Comparison of ENCODE assay signal across 9 cellular contexts in the genomic region with DNA sequence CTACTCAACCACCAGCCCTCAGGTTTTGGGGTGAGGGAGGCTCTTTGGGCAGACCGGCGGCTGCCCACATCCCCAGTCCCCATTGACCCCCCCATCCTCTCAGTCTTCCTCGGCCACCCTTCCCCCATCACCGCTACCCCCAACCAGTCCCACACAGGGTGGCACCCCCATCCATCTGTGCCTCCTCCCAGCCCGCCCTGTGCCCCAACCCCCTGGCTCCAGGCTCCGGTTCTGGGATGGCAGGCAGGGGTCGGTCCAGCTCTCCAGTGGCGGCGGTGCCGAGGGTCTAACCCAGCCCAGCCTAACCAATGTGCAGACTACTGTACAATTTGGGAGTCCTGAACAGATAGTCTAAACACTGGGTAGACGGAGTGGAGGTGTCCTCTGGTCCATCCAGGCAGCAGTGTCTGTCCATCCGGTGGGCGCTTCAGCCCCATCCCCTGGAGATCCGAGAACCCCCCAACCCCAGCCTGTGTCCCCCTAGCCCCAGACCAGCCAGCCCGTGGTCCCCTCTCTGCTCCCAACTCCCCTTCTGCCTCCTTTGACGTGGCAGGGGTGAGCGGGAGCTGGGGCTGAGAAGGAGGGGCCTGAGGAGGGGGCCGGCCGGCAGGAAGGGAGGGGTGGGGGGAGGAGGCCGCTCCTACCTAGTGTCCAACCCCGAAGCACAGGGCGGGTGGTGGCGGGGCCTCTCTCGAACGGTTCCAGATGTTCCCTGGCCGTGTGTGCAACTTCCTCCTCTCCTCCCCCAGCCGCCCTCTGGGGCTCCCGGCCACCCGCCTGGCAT. TPM values are rescaled to one million over a fixed set of nuclear protein-coding genes. Genes with fewer than 3 reads are reported as not detected.
DNase-seq lines count a peak whose midpoint lies in the region; ATAC-seq and TF ChIP-seq lines count a peak whose summit lies in the region.
"Had no signal": no experiment of that assay in that cellular context is flagged by ENCODE, and none has a peak within 500 bp of the region (broad histone marks: within the 10 kb centered on the region; RNA-seq: fewer than 3 reads in every experiment).

No MANE protein-coding gene starts in this region.

- H3K9me3 ChIP-seq in colonic mucosa (no peaks in the 10 kb centered on the region), mesenchymal stem cell (ENCODE audit: control insufficient read depth, low read length) (no peaks in the 10 kb centered on the region)
- no peaks in the 10 kb centered on the region for H3K9me3 ChIP-seq in CD4-positive, alpha-beta memory T cell (ENCODE audit: control insufficient read depth in 1 of 2, low read length in 2 of 2)

- H3K27ac ChIP-seq in colonic mucosa (peak overlapping the region; percentile 47), mesenchymal stem cell (ENCODE audit: low read length, poor library complexity, severe bottlenecking) (no peak overlapping the region)
- no peak overlapping the region for H3K27ac ChIP-seq in CD4-positive, alpha-beta memory T cell (ENCODE audit: low read depth, low read length)
- H3K27ac ChIP-seq: C4-2B had no signal

- H3K4ac ChIP-seq in mesenchymal stem cell (ENCODE audit: low read depth in 1 of 2, low read length in 2 of 2), result peak overlapping the region; percentile 75 to 94

- H3K36me3 Mint-ChIP-seq in CD4-positive, alpha-beta memory T cell, result no peaks in the 10 kb centered on the region
- no peaks in the 10 kb centered on the region for H3K36me3 Mint-ChIP-seq in activated T-cell treated with anti-CD3 and anti-CD28 coated beads, Interleukin-2, amount 50 U/mL, for 72 hours (ENCODE audit: insufficient read depth in 2 of 2)

- H2AK5ac ChIP-seq in mesenchymal stem cell (ENCODE audit: low read length, severe bottlenecking), result peak overlapping the region; percentile 63

- H3K23ac ChIP-seq in mesenchymal stem cell (ENCODE audit: low read length in 2 of 2), result peak overlapping the region in 1 of 2 experiments; percentile 81

- 55% methylated on average over 13 of the region's 29 CpGs for WGBS in mesenchymal stem cell

- no peak overlapping the region for H3K4me3 Mint-ChIP-seq in CD4-positive, alpha-beta memory T cell
- no peak overlapping the region for H3K4me3 Mint-ChIP-seq in activated T-cell treated with anti-CD3 and anti-CD28 coated beads, Interleukin-2, amount 50 U/mL, for 72 hours

- H3K4me3 ChIP-seq in colonic mucosa (no peak overlapping the region), mesenchymal stem cell (ENCODE audit: insufficient read depth in 1 of 2, low read depth in 1 of 2, low read length in 2 of 2) (peak overlapping the region in 1 of 2 experiments; percentile 87)
- no peak overlapping the region for H3K4me3 ChIP-seq in CD4-positive, alpha-beta memory T cell (ENCODE audit: low read length in 2 of 2)

- H3K4me2 ChIP-seq in mesenchymal stem cell (ENCODE audit: low read length, poor library complexity, severe bottlenecking), result peak overlapping the region; percentile 8

- H3K9ac ChIP-seq in colonic mucosa (ENCODE audit: low read depth in 2 of 2, low read length in 2 of 2), result no peak overlapping the region
- peak overlapping the region; percentile 94 for H3K9ac ChIP-seq in mesenchymal stem cell (ENCODE audit: low read length)

- no peaks in the 10 kb centered on the region for H3K27me3 ChIP-seq in colonic mucosa
- no peaks in the 10 kb centered on the region for H3K27me3 ChIP-seq in mesenchymal stem cell (ENCODE audit: control insufficient read depth in 1 of 2, insufficient read depth in 1 of 2, low read length in 2 of 2)
- peaks cover 10% of the 10 kb centered on the region for H3K27me3 ChIP-seq in CD4-positive, alpha-beta memory T cell (ENCODE audit: insufficient read depth, low read length)

- H3K79me1 ChIP-seq in mesenchymal stem cell (replicated peaks; ENCODE audit: low read length, poor library complexity, severe bottlenecking), result peaks cover 1% of the 10 kb centered on the region

- H2BK12ac ChIP-seq in mesenchymal stem cell (ENCODE audit: low read length in 2 of 2), result peak overlapping the region; percentile 44 to 90

- H3K27ac Mint-ChIP-seq in CD4-positive, alpha-beta memory T cell, result no peak overlapping the region
- no peak overlapping the region for H3K27ac Mint-ChIP-seq in activated T-cell treated with anti-CD3 and anti-CD28 coated beads, Interleukin-2, amount 50 U/mL, for 72 hours

- POLR2A ChIA-PET in CD4-positive, alpha-beta memory T cell (lab: Charles Lee; ENCODE audit: partially characterized antibody), result no interaction called here

- peaks cover 5 to 9% (median 5%) of the 10 kb centered on the region in 4 donors for H3K4me1 Mint-ChIP-seq in CD4-positive, alpha-beta memory T cell
- peaks cover 4% of the 10 kb centered on the region for H3K4me1 Mint-ChIP-seq in activated T-cell treated with anti-CD3 and anti-CD28 coated beads, Interleukin-2, amount 50 U/mL, for 72 hours (ENCODE audit: low read depth)

- H2AFZ ChIP-seq in mesenchymal stem cell (ENCODE audit: low read depth, low read length), result no peak overlapping the region

- peak; percentile 77 for DNase-seq in SIG-M5 treated with dmso at 0.1 percent for 504 hours (lab: John Stamatoyannopoulos, UW; ENCODE audit: unreplicated experiment)
- DNase-seq in SIG-M5 (lab: John Stamatoyannopoulos, UW), result no peak
- peak; percentile 65 for DNase-seq in colonic mucosa
- peak; percentile 82 for DNase-seq in mesenchymal stem cell
- no peak for DNase-seq in CD4-positive, alpha-beta memory T cell
- no peak for DNase-seq in activated T-cell treated with anti-CD3 and anti-CD28 coated beads, Interleukin-2, amount 50 U/mL, for 72 hours

- peaks cover 0 to 2% (median 0%) of the 10 kb centered on the region in 8 donors for H3K9me3 Mint-ChIP-seq in CD4-positive, alpha-beta memory T cell
- no peaks in the 10 kb centered on the region for H3K9me3 Mint-ChIP-seq in activated T-cell treated with anti-CD3 and anti-CD28 coated beads, Interleukin-2, amount 50 U/mL, for 72 hours

- H2BK15ac ChIP-seq in mesenchymal stem cell (ENCODE audit: low read depth, poor library complexity, severe bottlenecking), result peak overlapping the region; percentile 91

- ATAC-seq in GM21529 (IDR thresholded peaks at IDR 0.05; ENCODE audit: unreplicated experiment) (no peak), GM18520 (IDR thresholded peaks at IDR 0.05; ENCODE audit: unreplicated experiment) (no peak)
- no peak for ATAC-seq in activated T-cell treated with anti-CD3 and anti-CD28 coated beads, Interleukin-2, amount 50 U/mL, for 72 hours (replicated peaks in 1 of 2)

- CTCF ChIA-PET in CD4-positive, alpha-beta memory T cell (lab: Charles Lee; ENCODE audit: partially characterized antibody), result no interaction called here

- H3K14ac ChIP-seq in mesenchymal stem cell (ENCODE audit: low read length in 2 of 2), result peak overlapping the region in 1 of 2 experiments; percentile 71

- H3K27me3 Mint-ChIP-seq in CD4-positive, alpha-beta memory T cell, result peaks cover 13 to 17% of the 10 kb centered on the region in 2 donors
- H3K27me3 Mint-ChIP-seq in activated T-cell treated with anti-CD3 and anti-CD28 coated beads, Interleukin-2, amount 50 U/mL, for 72 hours (ENCODE audit: low read depth), result peaks cover 18% of the 10 kb centered on the region

- H2BK120ac ChIP-seq in mesenchymal stem cell (ENCODE audit: low read depth, low read length), result peak overlapping the region; percentile 90

- TF ChIP-seq CTCF in colonic mucosa (IDR thresholded peaks at IDR 0.05), result no peak

- H2BK5ac ChIP-seq in mesenchymal stem cell (ENCODE audit: low read depth, low read length, poor library complexity, severe bottlenecking), result no peak overlapping the region

- H4K8ac ChIP-seq in mesenchymal stem cell (ENCODE audit: low read length), result peak overlapping the region; percentile 96

- no peaks in the 10 kb centered on the region for H3K36me3 ChIP-seq in colonic mucosa
- H3K36me3 ChIP-seq in mesenchymal stem cell (ENCODE audit: control insufficient read depth in 1 of 2, insufficient read depth in 2 of 2, low read depth in 1 of 2, low read length in 2 of 2), result peaks cover 31 to 55% of the 10 kb centered on the region in 2 experiments
- H3K36me3 ChIP-seq in CD4-positive, alpha-beta memory T cell (ENCODE audit: insufficient read depth, low read length), result no peaks in the 10 kb centered on the region

- H4K91ac ChIP-seq in mesenchymal stem cell (ENCODE audit: low read length), result peak overlapping the region; percentile 81

- H3K4me1 ChIP-seq in colonic mucosa (no peaks in the 10 kb centered on the region), mesenchymal stem cell (ENCODE audit: control insufficient read depth, insufficient read depth, low read depth, low read length) (peaks cover 37% of the 10 kb centered on the region)
- H3K4me1 ChIP-seq in CD4-positive, alpha-beta memory T cell (ENCODE audit: insufficient read depth, low read length), result peaks cover 1% of the 10 kb centered on the region

- intact Hi-C loops in colonic mucosa (cut with DNase I), result no loop called here
- intact Hi-C loops in CD4-positive, alpha-beta memory T cell (cut with micrococcal nuclease), result no loop called here

- peak overlapping the region; percentile 81 to 92 for H3K18ac ChIP-seq in mesenchymal stem cell (ENCODE audit: low read depth in 1 of 2, low read length in 2 of 2)

RNA-seq across cellular contexts. Expression of gene GOLGA2, which starts 31.2 kb away (rescaled TPM):
- total RNA-seq in colonic mucosa, result 10 to 100 TPM; 88.6 to 92.2 TPM
- polyA plus RNA-seq in mesenchymal stem cell (2013, experiment 1 of 2), result 109 TPM
- 102 TPM for polyA plus RNA-seq in mesenchymal stem cell (2013, experiment 2 of 2)
- total RNA-seq in CD4-positive, alpha-beta memory T cell, result 10 to 100 TPM; 76.4 to 82.4 TPM
- 10 to 100 TPM in 1 of 2 donors, 1 to 10 TPM in 1; 1.4 to 10.5 TPM for polyA plus RNA-seq in CD4-positive, alpha-beta memory T cell
- 10 to 100 TPM; 44.9 to 54.4 TPM for total RNA-seq in activated T-cell treated with anti-CD3 and anti-CD28 coated beads, Interleukin-2, amount 50 U/mL, for 72 hours

RNA-seq across cellular contexts. Expression of gene SWI5, which starts 31.4 kb away (rescaled TPM):
- 10 to 100 TPM; 14.4 to 24.2 TPM for total RNA-seq in colonic mucosa
- 35.0 TPM for polyA plus RNA-seq in mesenchymal stem cell (2013, experiment 1 of 2)
- 33.3 TPM for polyA plus RNA-seq in mesenchymal stem cell (2013, experiment 2 of 2)
- 10 to 100 TPM; 11.5 to 14.9 TPM for total RNA-seq in CD4-positive, alpha-beta memory T cell
- 10 to 100 TPM; 25.5 to 30.7 TPM for polyA plus RNA-seq in CD4-positive, alpha-beta memory T cell
- total RNA-seq in activated T-cell treated with anti-CD3 and anti-CD28 coated beads, Interleukin-2, amount 50 U/mL, for 72 hours, result 10 to 100 TPM; 20.1 to 25.4 TPM

RNA-seq across cellular contexts. Expression of gene DNM1, which starts 41.5 kb away (rescaled TPM):
- 1 to 10 TPM; 2.5 to 6.8 TPM for total RNA-seq in colonic mucosa
- 5.9 TPM for polyA plus RNA-seq in mesenchymal stem cell (2013, experiment 1 of 2)
- polyA plus RNA-seq in mesenchymal stem cell (2013, experiment 2 of 2), result 5.2 TPM
- total RNA-seq in CD4-positive, alpha-beta memory T cell, result 1 to 10 TPM; 1.4 to 2.2 TPM
- not detected for polyA plus RNA-seq in CD4-positive, alpha-beta memory T cell
- 1 to 10 TPM in 1 of 2 donors, under 1 TPM in 1; 0.86 to 2.4 TPM for total RNA-seq in activated T-cell treated with anti-CD3 and anti-CD28 coated beads, Interleukin-2, amount 50 U/mL, for 72 hours

RNA-seq across cellular contexts. Expression of gene CIZ1, which starts 53.3 kb away (rescaled TPM):
- total RNA-seq in colonic mucosa, result 10 to 100 TPM; 97.5 to 97.7 TPM
- 148 TPM for polyA plus RNA-seq in mesenchymal stem cell (2013, experiment 1 of 2)
- 145 TPM for polyA plus RNA-seq in mesenchymal stem cell (2013, experiment 2 of 2)
- 100 to 1,000 TPM; 156 to 165 TPM for total RNA-seq in CD4-positive, alpha-beta memory T cell
- polyA plus RNA-seq in CD4-positive, alpha-beta memory T cell, result 10 to 100 TPM in 1 of 2 donors, 1 to 10 TPM in 1; 3.1 to 38.9 TPM
- total RNA-seq in activated T-cell treated with anti-CD3 and anti-CD28 coated beads, Interleukin-2, amount 50 U/mL, for 72 hours, result 100 to 1,000 TPM; 161 to 203 TPM

Comparison
In these comparisons a context has a peak if more than half of its experiments do, and no peak if none do; other contexts are left out.
1. DNase-seq: peak in SIG-M5 treated with dmso at 0.1 percent for 504 hours (single experiment), colonic mucosa (single experiment) and mesenchymal stem cell (single experiment); none in SIG-M5 (single experiment), CD4-positive, alpha-beta memory T cell (0 of 5) and activated T-cell treated with anti-CD3 and anti-CD28 coated beads, Interleukin-2, amount 50 U/mL, for 72 hours (0 of 2).